Comparison of ENCODE assay signal across 13 cellular contexts in genomic region chr10:123240776-123241175, GRCh38.
"Had no signal": no experiment of that assay in that cellular context is flagged by ENCODE, and none has a peak within 500 bp of the region (broad histone marks: within the 10 kb centered on the region; RNA-seq: fewer than 3 reads in every experiment).

No MANE protein-coding gene starts in this region.

- H3K9me3 ChIP-seq: right atrium auricular region, transverse colon, vagina had no signal

- DNase-seq: anterior cingulate cortex, brain microvascular endothelial cell, cortex of kidney, foreskin fibroblast, hippocampal formation, mesendoderm, transverse colon had no signal

- H3K27me3 ChIP-seq: brain microvascular endothelial cell, right atrium auricular region, transverse colon, vagina had no signal

- H3K27ac ChIP-seq: brain microvascular endothelial cell, right atrium auricular region, vagina had no signal

- H3K27me3 Mint-ChIP-seq: activated naive CD8-positive, alpha-beta T cell; progenitor cell of endocrine pancreas had no signal

- ATAC-seq: WTC11 had no signal

- H3K27ac Mint-ChIP-seq: progenitor cell of endocrine pancreas, WTC11 had no signal

- H3K9me3 Mint-ChIP-seq: WTC11 had no signal

- H3K36me3 ChIP-seq: brain microvascular endothelial cell, right atrium auricular region, transverse colon, vagina had no signal

- H3K4me1 ChIP-seq: right atrium auricular region, transverse colon, vagina had no signal

- H3K4me3 ChIP-seq: right atrium auricular region, skin epidermis, transverse colon, vagina had no signal

- H3K4me3 Mint-ChIP-seq: WTC11 had no signal
